Comparison of ENCODE assay signal across 17 cellular contexts in genomic region chr1:18360251-18360650, GRCh38.
A peak's percentile ranks its signal among the peaks of the same experiment; 100 is the strongest.
DNase-seq lines count a peak whose midpoint lies in the region; ATAC-seq, FAIRE-seq and TF ChIP-seq lines count a peak whose summit lies in the region.
"Had no signal": no experiment of that assay in that cellular context is flagged by ENCODE, and none has a peak within 500 bp of the region (broad histone marks: within the 10 kb centered on the region; RNA-seq: fewer than 3 reads in every experiment).

No MANE protein-coding gene starts in this region.

- RAD21 ChIA-PET in HCT116 (lab: Charles Lee; ENCODE audit: low non-redundant PET in 1 of 2, low total read pairs in 2 of 2, uncharacterized antibody in 2 of 2, unreplicated experiment in 2 of 2), result no interaction called here

- H3K9me2 ChIP-seq in HCT116 (ENCODE audit: insufficient read depth), result no peaks in the 10 kb centered on the region

- H4K20me1 ChIP-seq in HCT116 (ENCODE audit: insufficient read depth), result no peaks in the 10 kb centered on the region

- H2AFZ ChIP-seq in HCT116 (ENCODE audit: low read depth, low read length, poor library complexity, severe bottlenecking), result no peak overlapping the region

- DNase-seq in HCT116 (ENCODE audit: low read depth, low spot score), result peak; percentile 31
- peak; percentile 41 for DNase-seq in RCC 7860 (ENCODE audit: low spot score)
- peak; percentile 50 for DNase-seq in cerebellar cortex (ENCODE audit: low spot score)
- DNase-seq in renal cortical epithelial cell (ENCODE audit: low read depth), result peak; percentile 25
- no peak for DNase-seq in GDM1 (lab: John Stamatoyannopoulos, UW)
- no peak for DNase-seq in CD14-positive monocyte (ENCODE audit: low spot score)
- DNase-seq in activated gamma-delta T cell treated with Interleukin-2 at 50 U/mL for 16 hours, result no peak
- DNase-seq: BE2C; CD8-positive, alpha-beta T cell; DND-41; NCI-H1092 treated with DMSO at 0.1 percent for 48 hours; NCI-H1694; NCI-H2227 treated with DMSO at 0.1 percent for 48 hours; NCI-H524 treated with DMSO at 0.1 percent for 48 hours; Peyer's patch had no signal

- peaks cover 0 to 8% of the 10 kb centered on the region in 2 experiments; a peak in 2 of 4 replicates for H3K4me1 ChIP-seq in HCT116 (ENCODE audit: control insufficient read depth in 1 of 2, insufficient read depth in 2 of 2, low read length in 2 of 2)
- H3K4me1 ChIP-seq: BE2C, Peyer's patch had no signal

- no peak overlapping the region for H3K4me2 ChIP-seq in HCT116 (ENCODE audit: low read length)

- H3K27me3 ChIP-seq in HCT116 (ENCODE audit: insufficient read depth, low read length), result peaks cover 33% of the 10 kb centered on the region
- H3K27me3 ChIP-seq: BE2C, Peyer's patch had no signal

- TF ChIP-seq RAD21 in HCT116 (IDR thresholded peaks at IDR 0.05; ENCODE audit: low read depth), result peak; percentile 62

- ATAC-seq in HCT116, result peak; percentile 76
- ATAC-seq: CD8-positive, alpha-beta T cell had no signal

- H3K79me2 ChIP-seq in HCT116 (ENCODE audit: insufficient read depth, low read length), result no peaks in the 10 kb centered on the region

- TF ChIP-seq CTCF in HCT116 (IDR thresholded peaks at IDR 0.05 in 2 of 3, conservative IDR thresholded peaks at IDR 0.05 in 1 of 3; ENCODE audit: borderline replicate concordance in 1 of 3, insufficient read depth in 1 of 3, low read depth in 2 of 3, low read length in 2 of 3) (peak in 2 of 3 experiments; percentile 15 to 33; a peak in 2 of 6 replicates), CD14-positive monocyte (IDR thresholded peaks at IDR 0.05) (no peak)

- H3K27ac Mint-ChIP-seq in CD14-positive monocyte, result no peak overlapping the region
- H3K27ac Mint-ChIP-seq: CD8-positive, alpha-beta T cell had no signal

- POLR2A ChIA-PET in HCT116 (lab: Charles Lee), result no interaction called here

- FAIRE-seq in RCC 7860 (lab: Jason Lieb, UNC), result no peak
- FAIRE-seq: H54, HTR-8/SVneo had no signal

- no peaks in the 10 kb centered on the region for H3K36me3 Mint-ChIP-seq in CD14-positive monocyte
- H3K36me3 Mint-ChIP-seq: CD8-positive, alpha-beta T cell had no signal

- no peak for TF ChIP-seq POLR2A in HCT116 (IDR thresholded peaks at IDR 0.05; ENCODE audit: borderline replicate concordance, extremely low read depth, insufficient read depth, insufficient read length)

- CTCF ChIA-PET in HCT116 (lab: Charles Lee), result no interaction called here

- intact Hi-C loops in HCT116 (cut with micrococcal nuclease) (no loop called here), CD14-positive monocyte (cut with micrococcal nuclease) (no loop called here)

- H3K4me3 Mint-ChIP-seq in CD14-positive monocyte, result no peak overlapping the region
- H3K4me3 Mint-ChIP-seq: CD8-positive, alpha-beta T cell had no signal

- H3K27me3 Mint-ChIP-seq in CD14-positive monocyte (ENCODE audit: low read depth in 3 of 3), result peaks cover 1 to 10% (median 4%) of the 10 kb centered on the region in 3 donors

- no peaks in the 10 kb centered on the region for H3K4me1 Mint-ChIP-seq in CD14-positive monocyte

- no peak overlapping the region for H3K27ac ChIP-seq in HCT116 (ENCODE audit: low read depth, low read length)
- H3K27ac ChIP-seq: Peyer's patch had no signal

- no TSS peak for BruUV-seq in HCT116 (replicated peaks; lab: Mats Ljungman, UMichigan)

- no peaks in the 10 kb centered on the region for H3K36me3 ChIP-seq in HCT116 (ENCODE audit: control insufficient read depth in 1 of 2, insufficient read depth in 2 of 2, low read length in 2 of 2)
- H3K36me3 ChIP-seq: BE2C, Peyer's patch had no signal

- no peak overlapping the region for H3K4me3 ChIP-seq in HCT116 (replicated peaks in 1 of 2; ENCODE audit: low read depth in 1 of 2, low read length in 2 of 2)
- H3K4me3 ChIP-seq: Peyer's patch had no signal

- H3K9me3 ChIP-seq in HCT116 (ENCODE audit: control insufficient read depth in 1 of 2, insufficient read depth in 1 of 2, low read depth in 1 of 2, low read length in 2 of 2), result no peaks in the 10 kb centered on the region
- H3K9me3 ChIP-seq: BE2C, Peyer's patch had no signal

- no peak overlapping the region for H3K9ac ChIP-seq in HCT116 (ENCODE audit: low read length)

- peaks cover 0 to 5% (median 0%) of the 10 kb centered on the region in 7 donors for H3K9me3 Mint-ChIP-seq in CD14-positive monocyte
- H3K9me3 Mint-ChIP-seq: CD8-positive, alpha-beta T cell had no signal

TF ChIP-seq in HCT116, 20 proteins besides CTCF, POLR2A, EP300 and RAD21:
- TF ChIP-seq SP1 (IDR thresholded peaks at IDR 0.05; ENCODE audit: low read depth) (no peak), CEBPB (IDR thresholded peaks at IDR 0.05; ENCODE audit: low read depth) (peak; percentile 69), ZNF274 (IDR thresholded peaks at IDR 0.05; ENCODE audit: low read depth, low read length) (no peak), SRF (IDR thresholded peaks at IDR 0.05; ENCODE audit: low read depth) (no peak), ELF1 (IDR thresholded peaks at IDR 0.05; ENCODE audit: borderline replicate concordance, low read depth) (no peak), ZBTB33 (IDR thresholded peaks at IDR 0.05; ENCODE audit: extremely low read depth, insufficient replicate concordance, low read length) (no peak), POLR2AphosphoS5 (IDR thresholded peaks at IDR 0.05; ENCODE audit: low read depth, low read length) (no peak), TCF7L2 (IDR thresholded peaks at IDR 0.05; ENCODE audit: borderline replicate concordance, extremely low read depth, insufficient read depth, insufficient read length) (no peak), FOSL1 (IDR thresholded peaks at IDR 0.05; ENCODE audit: low read depth) (peak; percentile 44; the same call in 1 of the 2 replicates), CBX3 (IDR thresholded peaks at IDR 0.05; ENCODE audit: low read depth) (no peak), ZFX (IDR thresholded peaks at IDR 0.05) (no peak), YY1 (IDR thresholded peaks at IDR 0.05; ENCODE audit: extremely low read depth, insufficient replicate concordance, low read depth, low read length) (no peak), SIN3A (IDR thresholded peaks at IDR 0.05; ENCODE audit: low read depth) (no peak), JUND (IDR thresholded peaks at IDR 0.05) (peak; percentile 58), MAX (IDR thresholded peaks at IDR 0.05) (no peak), EZH2phosphoT487 (IDR thresholded peaks at IDR 0.05; ENCODE audit: borderline replicate concordance) (no peak), ATF3 (IDR thresholded peaks at IDR 0.05) (peak; percentile 56; the same call in 1 of the 2 replicates), EZH2 (IDR thresholded peaks at IDR 0.05) (no peak), EGR1 (IDR thresholded peaks at IDR 0.05; ENCODE audit: low read depth) (no peak)
- TF ChIP-seq, protein P1, sequence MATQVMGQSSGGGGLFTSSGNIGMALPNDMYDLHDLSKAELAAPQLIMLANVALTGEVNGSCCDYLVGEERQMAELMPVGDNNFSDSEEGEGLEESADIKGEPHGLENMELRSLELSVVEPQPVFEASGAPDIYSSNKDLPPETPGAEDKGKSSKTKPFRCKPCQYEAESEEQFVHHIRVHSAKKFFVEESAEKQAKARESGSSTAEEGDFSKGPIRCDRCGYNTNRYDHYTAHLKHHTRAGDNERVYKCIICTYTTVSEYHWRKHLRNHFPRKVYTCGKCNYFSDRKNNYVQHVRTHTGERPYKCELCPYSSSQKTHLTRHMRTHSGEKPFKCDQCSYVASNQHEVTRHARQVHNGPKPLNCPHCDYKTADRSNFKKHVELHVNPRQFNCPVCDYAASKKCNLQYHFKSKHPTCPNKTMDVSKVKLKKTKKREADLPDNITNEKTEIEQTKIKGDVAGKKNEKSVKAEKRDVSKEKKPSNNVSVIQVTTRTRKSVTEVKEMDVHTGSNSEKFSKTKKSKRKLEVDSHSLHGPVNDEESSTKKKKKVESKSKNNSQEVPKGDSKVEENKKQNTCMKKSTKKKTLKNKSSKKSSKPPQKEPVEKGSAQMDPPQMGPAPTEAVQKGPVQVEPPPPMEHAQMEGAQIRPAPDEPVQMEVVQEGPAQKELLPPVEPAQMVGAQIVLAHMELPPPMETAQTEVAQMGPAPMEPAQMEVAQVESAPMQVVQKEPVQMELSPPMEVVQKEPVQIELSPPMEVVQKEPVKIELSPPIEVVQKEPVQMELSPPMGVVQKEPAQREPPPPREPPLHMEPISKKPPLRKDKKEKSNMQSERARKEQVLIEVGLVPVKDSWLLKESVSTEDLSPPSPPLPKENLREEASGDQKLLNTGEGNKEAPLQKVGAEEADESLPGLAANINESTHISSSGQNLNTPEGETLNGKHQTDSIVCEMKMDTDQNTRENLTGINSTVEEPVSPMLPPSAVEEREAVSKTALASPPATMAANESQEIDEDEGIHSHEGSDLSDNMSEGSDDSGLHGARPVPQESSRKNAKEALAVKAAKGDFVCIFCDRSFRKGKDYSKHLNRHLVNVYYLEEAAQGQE (IDR thresholded peaks at IDR 0.05; ENCODE audit: low read depth), result no peak

Comparison
In these comparisons a context has a peak if more than half of its experiments do, and no peak if none do; other contexts are left out.
1. DNase-seq: peak in HCT116 (single experiment), RCC 7860 (single experiment), cerebellar cortex (single experiment) and renal cortical epithelial cell (single experiment); none in GDM1 (single experiment), CD14-positive monocyte (single experiment) and activated gamma-delta T cell treated with Interleukin-2 at 50 U/mL for 16 hours (single experiment).